24 cellular contexts compared by ENCODE assay signal in genomic region chr12:3325736-3326135, GRCh38.
DNase-seq lines count a peak whose midpoint lies in the region; ATAC-seq and TF ChIP-seq lines count a peak whose summit lies in the region.
"Had no signal": no experiment of that assay in that cellular context is flagged by ENCODE, and none has a peak within 500 bp of the region (broad histone marks: within the 10 kb centered on the region; RNA-seq: fewer than 3 reads in every experiment).

No MANE protein-coding gene starts in this region.

- peak overlapping the region; percentile 54 for H3K27ac ChIP-seq in WERI-Rb-1
- H3K27ac ChIP-seq in osteoblast (ENCODE audit: low read depth, low read length), result no peak overlapping the region
- H3K27ac ChIP-seq in thyroid gland, result no peak overlapping the region
- H3K27ac ChIP-seq: BLaER1 had no signal

- no peak overlapping the region for H3K4me3 Mint-ChIP-seq in activated CD4-positive, alpha-beta T cell treated with anti-CD3 and anti-CD28 coated beads for 36 hours
- H3K4me3 Mint-ChIP-seq: CD14-positive monocyte; CD4-positive, alpha-beta memory T cell; CD4-positive, CD25-positive, alpha-beta regulatory T cell; CD8-positive, alpha-beta memory T cell had no signal

- H3K27ac Mint-ChIP-seq in activated CD4-positive, alpha-beta T cell treated with anti-CD3 and anti-CD28 coated beads for 36 hours, result no peak overlapping the region
- H3K27ac Mint-ChIP-seq: CD14-positive monocyte; CD4-positive, alpha-beta memory T cell; CD4-positive, CD25-positive, alpha-beta regulatory T cell; CD8-positive, alpha-beta memory T cell had no signal

- CTCF ChIA-PET in activated CD4-positive, alpha-beta T cell treated with anti-CD3 and anti-CD28 coated beads for 36 hours (lab: Charles Lee), result interaction anchor here (0.8 kb wide), 1 partner anchor 1086 kb away, joined by 3 read pairs; no protein-coding TSS in a partner anchor

- H3K9me3 ChIP-seq in WERI-Rb-1 (ENCODE audit: severe bottlenecking), result no peaks in the 10 kb centered on the region
- H3K9me3 ChIP-seq in osteoblast (ENCODE audit: low read depth, low read length), result no peaks in the 10 kb centered on the region
- no peaks in the 10 kb centered on the region for H3K9me3 ChIP-seq in thyroid gland
- H3K9me3 ChIP-seq: BE2C, BLaER1 had no signal

- DNase-seq in NCI-H82 (lab: John Stamatoyannopoulos, UW) (peak; percentile 41), NCI-H82 treated with DMSO at 0.1 percent for 48 hours (lab: John Stamatoyannopoulos, UW; ENCODE audit: unreplicated experiment) (no peak), WERI-Rb-1 (peak; percentile 54), cerebellum (ENCODE audit: low spot score) (peak; percentile 63), osteoblast (ENCODE audit: insufficient read length, low spot score, missing footprints) (peak; percentile 34), islet precursor cell (no peak), thyroid gland (no peak)
- no peak for DNase-seq in activated CD4-positive, alpha-beta T cell treated with anti-CD3 and anti-CD28 coated beads for 36 hours
- DNase-seq: 8988T; ACHN; BE2C; CD4-positive, alpha-beta memory T cell; CD4-positive, CD25-positive, alpha-beta regulatory T cell; CD8-positive, alpha-beta memory T cell; COR-L47; DMS 273 treated with DMSO at 0.1 percent for 48 hours; DMS153; DMS53; DMS79; DND-41; EL; GF-D8 had no signal

- H3K36me3 Mint-ChIP-seq in activated CD4-positive, alpha-beta T cell treated with anti-CD3 and anti-CD28 coated beads for 36 hours (ENCODE audit: low read depth), result no peaks in the 10 kb centered on the region
- H3K36me3 Mint-ChIP-seq: CD14-positive monocyte; CD4-positive, alpha-beta memory T cell; CD4-positive, CD25-positive, alpha-beta regulatory T cell; CD8-positive, alpha-beta memory T cell had no signal

- H3K4me3 ChIP-seq in WERI-Rb-1 (ENCODE audit: low read depth, low read length) (no peak overlapping the region), osteoblast (ENCODE audit: insufficient read depth, low read length) (no peak overlapping the region), thyroid gland (replicated peaks in 1 of 3) (no peak overlapping the region)
- H3K4me3 ChIP-seq: BLaER1 had no signal

- no peaks in the 10 kb centered on the region for H3K79me2 ChIP-seq in osteoblast (ENCODE audit: insufficient read depth, low read length)

- no peak overlapping the region for H3K4me2 ChIP-seq in osteoblast (ENCODE audit: insufficient read depth, low read length)
- H3K4me2 ChIP-seq: BLaER1 had no signal

- ATAC-seq in activated CD4-positive, alpha-beta T cell treated with anti-CD3 and anti-CD28 coated beads for 36 hours, result no peak

- TF ChIP-seq POLR2A in thyroid gland (IDR thresholded peaks at IDR 0.05), result no peak

- H3K27me3 ChIP-seq in WERI-Rb-1 (ENCODE audit: insufficient read depth, low read depth, severe bottlenecking) (no peaks in the 10 kb centered on the region), osteoblast (ENCODE audit: insufficient read depth, low read length) (peaks cover 26% of the 10 kb centered on the region), thyroid gland (no peaks in the 10 kb centered on the region)
- H3K27me3 ChIP-seq: BLaER1 had no signal

- intact Hi-C loops in activated CD4-positive, alpha-beta T cell treated with anti-CD3 and anti-CD28 coated beads for 36 hours (cut with DNase I, micrococcal nuclease), result no loop called here
- intact Hi-C loops in thyroid gland (cut with DNase I), result no loop called here

- H2AFZ ChIP-seq in osteoblast (ENCODE audit: low read length), result no peak overlapping the region

- H3K27me3 Mint-ChIP-seq in activated CD4-positive, alpha-beta T cell treated with anti-CD3 and anti-CD28 coated beads for 36 hours, result no peaks in the 10 kb centered on the region

- no peak for TF ChIP-seq CTCF in WERI-Rb-1 (IDR thresholded peaks at IDR 0.05; ENCODE audit: low read depth, low read length)
- TF ChIP-seq CTCF in osteoblast (IDR thresholded peaks at IDR 0.05; ENCODE audit: extremely low read depth, low read depth, low read length), result no peak
- TF ChIP-seq CTCF in thyroid gland (IDR thresholded peaks at IDR 0.05), result no peak

- H3K4me1 ChIP-seq in osteoblast (ENCODE audit: insufficient read depth, low read length) (no peaks in the 10 kb centered on the region), thyroid gland (peaks cover 8 to 33% of the 10 kb centered on the region in 2 donors)
- H3K4me1 ChIP-seq: BE2C, BLaER1 had no signal

- H3K36me3 ChIP-seq in WERI-Rb-1 (peaks cover 2% of the 10 kb centered on the region; the same call in 1 of the 2 replicates), osteoblast (ENCODE audit: insufficient read depth, low read length) (no peaks in the 10 kb centered on the region), thyroid gland (no peaks in the 10 kb centered on the region)
- H3K36me3 ChIP-seq: BE2C, BLaER1 had no signal

- H4K20me1 ChIP-seq in osteoblast (ENCODE audit: insufficient read depth, low read length), result no peaks in the 10 kb centered on the region
- H4K20me1 ChIP-seq: BLaER1 had no signal

- no peaks in the 10 kb centered on the region for H3K9me3 Mint-ChIP-seq in activated CD4-positive, alpha-beta T cell treated with anti-CD3 and anti-CD28 coated beads for 36 hours (ENCODE audit: low read depth)
- H3K9me3 Mint-ChIP-seq: CD4-positive, alpha-beta memory T cell; CD8-positive, alpha-beta memory T cell had no signal

- H3K4me1 Mint-ChIP-seq in activated CD4-positive, alpha-beta T cell treated with anti-CD3 and anti-CD28 coated beads for 36 hours, result no peaks in the 10 kb centered on the region
- H3K4me1 Mint-ChIP-seq: CD14-positive monocyte; CD4-positive, alpha-beta memory T cell; CD4-positive, CD25-positive, alpha-beta regulatory T cell; CD8-positive, alpha-beta memory T cell had no signal

- POLR2A ChIA-PET in activated CD4-positive, alpha-beta T cell treated with anti-CD3 and anti-CD28 coated beads for 36 hours (lab: Charles Lee), result no interaction called here

Comparison
In these comparisons a context has a peak if more than half of its experiments do, and no peak if none do; other contexts are left out.
1. DNase-seq: peak in NCI-H82 (single experiment), WERI-Rb-1 (single experiment), cerebellum (single experiment) and osteoblast (single experiment); none in NCI-H82 treated with DMSO at 0.1 percent for 48 hours (single experiment), islet precursor cell (single experiment), activated CD4-positive, alpha-beta T cell treated with anti-CD3 and anti-CD28 coated beads for 36 hours (single experiment) and thyroid gland (0 of 2).